ENCODE assay signal across 8 cellular contexts in genomic region chr3:172520332-172520831, GRCh38. TPM values are rescaled to one million over a fixed set of nuclear protein-coding genes. Genes with fewer than 3 reads are reported as not detected.
DNase-seq lines count a peak whose midpoint lies in the region; ATAC-seq lines count a peak whose summit lies in the region.

No MANE protein-coding gene starts in this region.

- H3K36me3 Mint-ChIP-seq in activated T-cell treated with anti-CD3 and anti-CD28 coated beads, Interleukin-2, amount 50 U/mL, for 4 hours (ENCODE audit: insufficient read depth) = peaks cover 11% of the 10 kb centered on the region

- peak overlapping the region; percentile 79 for H3K4me3 ChIP-seq in mononuclear cell (ENCODE audit: low read length)

- H3K27me3 Mint-ChIP-seq in activated T-cell treated with anti-CD3 and anti-CD28 coated beads, Interleukin-2, amount 50 U/mL, for 4 hours (ENCODE audit: low read depth) = no peaks in the 10 kb centered on the region

- H3K9me3 Mint-ChIP-seq in activated T-cell treated with anti-CD3 and anti-CD28 coated beads, Interleukin-2, amount 50 U/mL, for 4 hours = no peaks in the 10 kb centered on the region

- H3K4me3 Mint-ChIP-seq in activated T-cell treated with anti-CD3 and anti-CD28 coated beads, Interleukin-2, amount 50 U/mL, for 4 hours = peak overlapping the region; percentile 88

- ATAC-seq in activated T-cell treated with anti-CD3 and anti-CD28 coated beads, Interleukin-2, amount 50 U/mL, for 4 hours = peak; percentile 65 to 68
- peak; percentile 23 for ATAC-seq in HG03025 (IDR thresholded peaks at IDR 0.05; ENCODE audit: low FRiP score, unreplicated experiment)

- peaks cover 64% of the 10 kb centered on the region for H3K4me1 ChIP-seq in mononuclear cell (ENCODE audit: insufficient read depth, low read length)

- no peaks in the 10 kb centered on the region for H3K9me3 ChIP-seq in mononuclear cell (ENCODE audit: low read depth, low read length)

- H3K4me1 Mint-ChIP-seq in activated T-cell treated with anti-CD3 and anti-CD28 coated beads, Interleukin-2, amount 50 U/mL, for 4 hours (ENCODE audit: low read depth) = peaks cover 79% of the 10 kb centered on the region

- no peaks in the 10 kb centered on the region for H3K27me3 ChIP-seq in mononuclear cell (ENCODE audit: insufficient read depth, low read length)

- DNase-seq in activated T-cell treated with anti-CD3 and anti-CD28 coated beads, Interleukin-2, amount 50 U/mL, for 4 hours = no peak
- DNase-seq in activated T-cell treated with anti-CD3 and anti-CD28 coated beads for 4 hours (no peak), UCSD-AML1 (lab: John Stamatoyannopoulos, UW; ENCODE audit: unreplicated experiment) (no peak), NK-92 (lab: John Stamatoyannopoulos, UW; ENCODE audit: unreplicated experiment) (no peak), HuH-7 (ENCODE audit: low spot score) (no peak)
- peak; percentile 38 to 47 for DNase-seq in activated T-cell treated with anti-CD3 and anti-CD28 coated beads, Interleukin-2, amount 50 U/mL, for 48 hours

RNA-seq across cellular contexts. Expression of gene TNFSF10, which starts 2.8 kb away (rescaled TPM):
- 10 to 100 TPM; 12.9 to 24.3 (median 18.8) TPM for total RNA-seq in activated T-cell treated with anti-CD3 and anti-CD28 coated beads, Interleukin-2, amount 50 U/mL, for 4 hours
- total RNA-seq in mononuclear cell = 20.6 TPM

Comparison
In these comparisons a context has a peak if more than half of its experiments do, and no peak if none do; other contexts are left out.
1. DNase-seq: peak in activated T-cell treated with anti-CD3 and anti-CD28 coated beads, Interleukin-2, amount 50 U/mL, for 48 hours (2 of 2); none in activated T-cell treated with anti-CD3 and anti-CD28 coated beads, Interleukin-2, amount 50 U/mL, for 4 hours (single experiment), activated T-cell treated with anti-CD3 and anti-CD28 coated beads for 4 hours (single experiment), UCSD-AML1 (single experiment), NK-92 (single experiment) and HuH-7 (single experiment).